Comparison of ENCODE assay signal across 8 cellular contexts in genomic region chr17:54969658-54970572, GRCh38. TPM values are rescaled to one million over a fixed set of nuclear protein-coding genes. Genes with fewer than 3 reads are reported as not detected.
DNase-seq lines count a peak whose midpoint lies in the region; ATAC-seq and TF ChIP-seq lines count a peak whose summit lies in the region.

No MANE protein-coding gene starts in this region.

- no peak overlapping the region for H3K23ac ChIP-seq in mesenchymal stem cell (ENCODE audit: low read length in 2 of 2)

- H3K9me3 ChIP-seq in heart right ventricle (no peaks in the 10 kb centered on the region), mesenchymal stem cell (ENCODE audit: control insufficient read depth, low read length) (no peaks in the 10 kb centered on the region), uterus (no peaks in the 10 kb centered on the region)

- no peak overlapping the region for H2BK5ac ChIP-seq in mesenchymal stem cell (ENCODE audit: low read depth, low read length, poor library complexity, severe bottlenecking)

- DNase-seq in heart right ventricle, result no peak
- DNase-seq in left cardiac atrium, result no peak
- no peak for DNase-seq in astrocyte of the spinal cord (ENCODE audit: low read depth, low spot score)
- DNase-seq in mesenchymal stem cell, result no peak
- no peak for DNase-seq in uterus
- no peak for DNase-seq in superior temporal gyrus (ENCODE audit: extremely low spot score)
- no peak for DNase-seq in posterior cingulate gyrus
- DNase-seq in anterior cingulate cortex (lab: John Stamatoyannopoulos, UW), result no peak

- no peak for ATAC-seq in heart right ventricle
- no peak for ATAC-seq in left cardiac atrium

- peaks cover 13% of the 10 kb centered on the region for H3K79me1 ChIP-seq in mesenchymal stem cell (replicated peaks; ENCODE audit: low read length, poor library complexity, severe bottlenecking)

- H2BK12ac ChIP-seq in mesenchymal stem cell (ENCODE audit: low read length in 2 of 2), result no peak overlapping the region

- H2BK120ac ChIP-seq in mesenchymal stem cell (ENCODE audit: low read depth, low read length), result no peak overlapping the region

- peaks cover 0 to 7% (median 2%) of the 10 kb centered on the region in 9 donors for H3K36me3 ChIP-seq in heart right ventricle
- H3K36me3 ChIP-seq in mesenchymal stem cell (ENCODE audit: control insufficient read depth in 1 of 2, insufficient read depth in 2 of 2, low read depth in 1 of 2, low read length in 2 of 2), result peaks cover 0 to 1% of the 10 kb centered on the region in 2 experiments
- no peaks in the 10 kb centered on the region for H3K36me3 ChIP-seq in uterus

- H3K14ac ChIP-seq in mesenchymal stem cell (ENCODE audit: low read length in 2 of 2), result no peak overlapping the region

- H2AFZ ChIP-seq in mesenchymal stem cell (ENCODE audit: low read depth, low read length), result no peak overlapping the region

- H3K27ac ChIP-seq in heart right ventricle, result peak overlapping the region in 9 of 10 donors; percentile 75 to 91 (median 86)
- H3K27ac ChIP-seq in mesenchymal stem cell (ENCODE audit: low read length, poor library complexity, severe bottlenecking), result no peak overlapping the region
- peak overlapping the region; percentile 84 to 88 for H3K27ac ChIP-seq in uterus

- no peak overlapping the region for H3K18ac ChIP-seq in mesenchymal stem cell (ENCODE audit: low read depth in 1 of 2, low read length in 2 of 2)

- H3K4ac ChIP-seq in mesenchymal stem cell (ENCODE audit: low read depth in 1 of 2, low read length in 2 of 2), result no peak overlapping the region

- WGBS in heart right ventricle, 2 donors, result 58 to 67% methylated on average over 7 of the region's 7 CpGs
- 58% methylated on average over 6 of the region's 7 CpGs for WGBS in mesenchymal stem cell

- no peak overlapping the region for H4K91ac ChIP-seq in mesenchymal stem cell (ENCODE audit: low read length)

- H3K27me3 ChIP-seq in heart right ventricle (no peaks in the 10 kb centered on the region), mesenchymal stem cell (ENCODE audit: control insufficient read depth in 1 of 2, insufficient read depth in 1 of 2, low read length in 2 of 2) (no peaks in the 10 kb centered on the region), uterus (no peaks in the 10 kb centered on the region)

- no peak overlapping the region for H4K8ac ChIP-seq in mesenchymal stem cell (ENCODE audit: low read length)

- peak overlapping the region; percentile 85 for H3K4me2 ChIP-seq in mesenchymal stem cell (ENCODE audit: low read length, poor library complexity, severe bottlenecking)

- TF ChIP-seq CTCF in heart right ventricle (IDR thresholded peaks at IDR 0.05) (no peak), astrocyte of the spinal cord (IDR thresholded peaks at IDR 0.05; ENCODE audit: low read depth, low read length) (no peak), uterus (IDR thresholded peaks at IDR 0.05) (no peak)

- H3K9ac ChIP-seq in mesenchymal stem cell (ENCODE audit: low read length), result peak overlapping the region; percentile 96

- H3K4me1 ChIP-seq in heart right ventricle, result peaks cover 3 to 32% (median 26%) of the 10 kb centered on the region in 9 donors
- peaks cover 2% of the 10 kb centered on the region for H3K4me1 ChIP-seq in mesenchymal stem cell (ENCODE audit: control insufficient read depth, insufficient read depth, low read depth, low read length)
- H3K4me1 ChIP-seq in uterus, result no peaks in the 10 kb centered on the region

- in situ Hi-C loops in astrocyte of the spinal cord (cut with HindIII; ENCODE audit: low sequenced_read_pairs), result no loop called here

- no peak for TF ChIP-seq POLR2A in uterus (IDR thresholded peaks at IDR 0.05)

- H2AK5ac ChIP-seq in mesenchymal stem cell (ENCODE audit: low read length, severe bottlenecking), result peak overlapping the region; percentile 68

- intact Hi-C loops in heart right ventricle (cut with DNase I) (no loop called here), left cardiac atrium (cut with DNase I) (no loop called here), uterus (cut with DNase I; ENCODE audit: low total_unique reads) (no loop called here), posterior cingulate gyrus (cut with DNase I) (loop anchor here (2.0 to 5.0 kb wide), 2 partner anchors 69 to 267 kb away; partner anchors contain the start of gene TOM1L1)

- peak overlapping the region in 9 of 10 donors; percentile 75 to 98 (median 83) for H3K4me3 ChIP-seq in heart right ventricle
- H3K4me3 ChIP-seq in astrocyte of the spinal cord (ENCODE audit: low read depth, low read length), result peak overlapping the region; percentile 95
- peak overlapping the region in 1 of 2 experiments; percentile 98 for H3K4me3 ChIP-seq in mesenchymal stem cell (ENCODE audit: insufficient read depth in 1 of 2, low read depth in 1 of 2, low read length in 2 of 2)
- H3K4me3 ChIP-seq in uterus, result peak overlapping the region; percentile 93

- no peak overlapping the region for H2BK15ac ChIP-seq in mesenchymal stem cell (ENCODE audit: low read depth, poor library complexity, severe bottlenecking)

RNA-seq across cellular contexts. Expression of gene STXBP4, which starts 1.4 kb away (rescaled TPM):
- total RNA-seq in heart right ventricle (1 to 10 TPM; 3.4 to 8.3 (median 5.1) TPM), left cardiac atrium (1 to 10 TPM; 8.0 to 8.9 TPM), uterus (100 to 1,000 TPM in 1 of 4 donors, 10 to 100 TPM in 2, 1 to 10 TPM in 1; 2.8 to 100 (median 20.9) TPM)
- 1 to 10 TPM in 1 of 2 donors, under 1 TPM in 1; 0.77 to 1.0 TPM for polyA plus RNA-seq in heart right ventricle
- 4.7 TPM for polyA plus RNA-seq in mesenchymal stem cell (2013, experiment 1 of 2)
- 5.6 TPM for polyA plus RNA-seq in mesenchymal stem cell (2013, experiment 2 of 2)

RNA-seq across cellular contexts. Expression of gene COX11, which starts 1.5 kb away (rescaled TPM):
- total RNA-seq in heart right ventricle (10 to 100 TPM; 38.5 to 64.6 (median 56.7) TPM), left cardiac atrium (10 to 100 TPM; 45.4 to 64.2 TPM), uterus (10 to 100 TPM; 53.3 to 90.3 (median 74.2) TPM)
- polyA plus RNA-seq in heart right ventricle, result 10 to 100 TPM; 18.9 to 35.6 TPM
- 41.2 TPM for polyA plus RNA-seq in mesenchymal stem cell (2013, experiment 1 of 2)
- polyA plus RNA-seq in mesenchymal stem cell (2013, experiment 2 of 2), result 39.8 TPM
